In genomic region chr14:91395466-91395865, GRCh38 we compare ENCODE assay signal across 14 cellular contexts. TPM values are rescaled to one million over a fixed set of nuclear protein-coding genes. Genes with fewer than 3 reads are reported as not detected.
DNase-seq lines count a peak whose midpoint lies in the region; ATAC-seq and TF ChIP-seq lines count a peak whose summit lies in the region.
"Had no signal": no experiment of that assay in that cellular context is flagged by ENCODE, and none has a peak within 500 bp of the region (broad histone marks: within the 10 kb centered on the region; RNA-seq: fewer than 3 reads in every experiment).

No MANE protein-coding gene starts in this region.

- H3K27ac Mint-ChIP-seq in GM23338, result peak overlapping the region; percentile 91
- peak overlapping the region; percentile 77 for H3K27ac Mint-ChIP-seq in endodermal cell

- no peak for DNase-seq in GM23338 (ENCODE audit: low spot score)
- DNase-seq in RWPE2 (ENCODE audit: low spot score), result no peak
- peak; percentile 45 for DNase-seq in endodermal cell
- DNase-seq in OCI-M2 (lab: John Stamatoyannopoulos, UW; ENCODE audit: unreplicated experiment), result no peak
- no peak for DNase-seq in hypothalamus (lab: John Stamatoyannopoulos, UW)
- DNase-seq: activated CD4-positive, alpha-beta T cell treated with anti-CD3 and anti-CD28 coated beads for 1 hour; amniotic stem cell; DMS 273 treated with DMSO at 0.1 percent for 48 hours; GM23248; SJCRH30; stimulated activated CD4-positive, alpha-beta T cell treated with anti-CD3 and anti-CD28 coated beads, Interleukin-4, amount 100 ng/mL, for 4 hours had no signal

- peaks cover 99% of the 10 kb centered on the region for H3K79me2 ChIP-seq in GM23338 (replicated peaks; ENCODE audit: insufficient read depth)

- H3K36me3 Mint-ChIP-seq in GM23338 (ENCODE audit: low read depth) (peaks cover 3% of the 10 kb centered on the region; the same call in 2 of the 3 replicates), endodermal cell (ENCODE audit: low read depth) (peaks cover 6% of the 10 kb centered on the region)

- H3K4me3 Mint-ChIP-seq in GM23338 (peak overlapping the region; percentile 21; the same call in 2 of the 3 replicates), endodermal cell (peak overlapping the region; percentile 22)

- peak overlapping the region; percentile 80; the same call in 1 of the 2 replicates for H3K27ac ChIP-seq in GM23338 (ENCODE audit: low read depth)
- H3K27ac ChIP-seq in RWPE2 (ENCODE audit: poor library complexity, severe bottlenecking), result peak overlapping the region; percentile 89
- H3K27ac ChIP-seq in endodermal cell (ENCODE audit: low read depth, low read length), result no peak overlapping the region
- H3K27ac ChIP-seq in neutrophil, result peak overlapping the region; percentile 90
- H3K27ac ChIP-seq: GM23248, SJCRH30 had no signal

- H3K9me3 ChIP-seq in RWPE2 (ENCODE audit: severe bottlenecking) (no peaks in the 10 kb centered on the region), endodermal cell (ENCODE audit: control insufficient read depth, low read length) (peaks cover 5% of the 10 kb centered on the region), neutrophil (no peaks in the 10 kb centered on the region)
- H3K9me3 ChIP-seq: SJCRH30 had no signal

- peaks cover 12% of the 10 kb centered on the region for H4K20me1 ChIP-seq in GM23338 (replicated peaks; ENCODE audit: insufficient read depth)

- peak overlapping the region; percentile 53 for H3K4me2 ChIP-seq in GM23338

- H3K4me3 ChIP-seq in GM23338, result peak overlapping the region; percentile 20; the same call in 1 of the 2 replicates
- H3K4me3 ChIP-seq in RWPE2 (ENCODE audit: severe bottlenecking), result no peak overlapping the region
- H3K4me3 ChIP-seq in endodermal cell (ENCODE audit: low read length), result no peak overlapping the region
- peak overlapping the region; percentile 55 to 69 for H3K4me3 ChIP-seq in neutrophil (ENCODE audit: low read depth in 1 of 2, low read length in 1 of 2)
- H3K4me3 ChIP-seq: GM23248, lung, SJCRH30 had no signal

- peaks cover 7% of the 10 kb centered on the region for H3F3A ChIP-seq in GM23338 (replicated peaks; ENCODE audit: low read depth)

- H3K27me3 Mint-ChIP-seq in GM23338 (ENCODE audit: insufficient read depth, low read depth, poor library complexity) (peaks cover 16% of the 10 kb centered on the region), endodermal cell (ENCODE audit: insufficient read depth) (no peaks in the 10 kb centered on the region)

- no peak for TF ChIP-seq CTCF in GM23338 (conservative IDR thresholded peaks at IDR 0.05; ENCODE audit: low read depth in 2 of 2)
- TF ChIP-seq CTCF in RWPE2 (IDR thresholded peaks at IDR 0.05; ENCODE audit: poor library complexity, severe bottlenecking), result no peak
- no peak for TF ChIP-seq CTCF in endodermal cell (conservative IDR thresholded peaks at IDR 0.05)
- no peak for TF ChIP-seq CTCF in neutrophil (IDR thresholded peaks at IDR 0.05)

- no peak overlapping the region for H3K9ac ChIP-seq in endodermal cell (ENCODE audit: extremely low read depth, low read length, poor library complexity, severe bottlenecking)
- H3K9ac ChIP-seq: GM23248 had no signal

- H3K4me1 ChIP-seq in GM23338 (ENCODE audit: insufficient read depth), result peaks cover 80% of the 10 kb centered on the region
- H3K4me1 ChIP-seq in RWPE2 (ENCODE audit: insufficient read depth, poor library complexity, severe bottlenecking), result peaks cover 56% of the 10 kb centered on the region
- H3K4me1 ChIP-seq in endodermal cell (ENCODE audit: control insufficient read depth, insufficient read depth, low read length), result peaks cover 12% of the 10 kb centered on the region
- peaks cover 96% of the 10 kb centered on the region in 2 experiments for H3K4me1 ChIP-seq in neutrophil (ENCODE audit: control insufficient read depth in 1 of 2, insufficient read depth in 1 of 2, low read depth in 1 of 2, low read length in 1 of 2)
- H3K4me1 ChIP-seq: SJCRH30 had no signal

- ATAC-seq in GM23338 (no peak), RWPE2 (ENCODE audit: low read depth) (no peak), SK-N-SH treated with all-trans-retinoic acid at 6 μM for 48 hours (no peak)

- 71 to 87% methylated on average over 1 to 5 of the region's 5 CpGs for WGBS in endodermal cell (ENCODE audit: insufficient coverage in 1 of 2, insufficient read length in 1 of 2), 2 experiments

- H3K9me3 Mint-ChIP-seq in GM23338, result no peaks in the 10 kb centered on the region
- peaks cover 1% of the 10 kb centered on the region for H3K9me3 Mint-ChIP-seq in endodermal cell

- H3K9me2 ChIP-seq in GM23338 (ENCODE audit: insufficient read depth), result no peaks in the 10 kb centered on the region

- no peak overlapping the region for H2AFZ ChIP-seq in GM23338
- H2AFZ ChIP-seq: GM23248 had no signal

- H3K36me3 ChIP-seq in GM23338 (ENCODE audit: insufficient read depth), result no peaks in the 10 kb centered on the region
- H3K36me3 ChIP-seq in RWPE2 (ENCODE audit: low read depth), result no peaks in the 10 kb centered on the region
- H3K36me3 ChIP-seq in endodermal cell (ENCODE audit: control insufficient read depth, insufficient read depth, low read length), result no peaks in the 10 kb centered on the region
- H3K36me3 ChIP-seq in neutrophil, result no peaks in the 10 kb centered on the region
- H3K36me3 ChIP-seq: SJCRH30 had no signal

- H3K27me3 ChIP-seq in GM23338 (ENCODE audit: insufficient read depth), result no peaks in the 10 kb centered on the region
- no peaks in the 10 kb centered on the region for H3K27me3 ChIP-seq in RWPE2 (ENCODE audit: insufficient read depth, poor library complexity, severe bottlenecking)
- no peaks in the 10 kb centered on the region for H3K27me3 ChIP-seq in endodermal cell (ENCODE audit: control insufficient read depth, insufficient read depth, low read length, poor library complexity, severe bottlenecking)
- H3K27me3 ChIP-seq in neutrophil, result no peaks in the 10 kb centered on the region
- H3K27me3 ChIP-seq: SJCRH30 had no signal

- peaks cover 80% of the 10 kb centered on the region for H3K4me1 Mint-ChIP-seq in GM23338
- H3K4me1 Mint-ChIP-seq in endodermal cell, result peaks cover 66% of the 10 kb centered on the region

TF ChIP-seq in GM23338, 12 proteins besides CTCF, POLR2A, EP300 and RAD21 (continues in another document):
- no peak for TF ChIP-seq EZH2 (IDR thresholded peaks at IDR 0.05; ENCODE audit: low read depth, unreplicated experiment)
- no peak for TF ChIP-seq JUNB (IDR thresholded peaks at IDR 0.05; ENCODE audit: unreplicated experiment)
- TF ChIP-seq EZH2phosphoT487 (IDR thresholded peaks at IDR 0.05; ENCODE audit: unreplicated experiment), result no peak
- TF ChIP-seq ETS1 (IDR thresholded peaks at IDR 0.05), result no peak
- no peak for TF ChIP-seq CREB1 (CRISPR knock-in tag; IDR thresholded peaks at IDR 0.05; ENCODE audit: low read depth)
- no peak for TF ChIP-seq NANOG (IDR thresholded peaks at IDR 0.05; ENCODE audit: borderline replicate concordance)
- no peak for TF ChIP-seq ZNF331 (CRISPR knock-in tag; IDR thresholded peaks at IDR 0.05; ENCODE audit: low read depth)

TF ChIP-seq in SK-N-SH treated with all-trans-retinoic acid at 6 μM for 48 hours, 23 proteins besides CTCF, POLR2A, EP300 and RAD21 (continues in another document):
- no peak for TF ChIP-seq ZNF70 (CRISPR knock-in tag; IDR thresholded peaks at IDR 0.05)
- no peak for TF ChIP-seq ARNTL (CRISPR knock-in tag; IDR thresholded peaks at IDR 0.05; ENCODE audit: borderline replicate concordance, low read depth)
- TF ChIP-seq ESRRG (CRISPR knock-in tag; IDR thresholded peaks at IDR 0.05), result no peak
- TF ChIP-seq ZNF565 (CRISPR knock-in tag; conservative IDR thresholded peaks at IDR 0.05; ENCODE audit: low read depth), result no peak
- no peak for TF ChIP-seq SNAI2 (CRISPR knock-in tag; IDR thresholded peaks at IDR 0.05)
- no peak for TF ChIP-seq BACH2 (CRISPR knock-in tag; IDR thresholded peaks at IDR 0.05; ENCODE audit: borderline replicate concordance)
- TF ChIP-seq CSRNP3 (CRISPR knock-in tag; IDR thresholded peaks at IDR 0.05), result no peak
- TF ChIP-seq CREB5 (CRISPR knock-in tag; IDR thresholded peaks at IDR 0.05; ENCODE audit: low read depth), result no peak
- no peak for TF ChIP-seq RARB (CRISPR knock-in tag; IDR thresholded peaks at IDR 0.05)
- TF ChIP-seq TOX (CRISPR knock-in tag; IDR thresholded peaks at IDR 0.05; ENCODE audit: borderline replicate concordance), result no peak

RNA-seq across cellular contexts. Expression of gene CCDC88C, which starts 22.2 kb away (rescaled TPM):
- total RNA-seq in GM23338 (2014; rRNA removed; shearing (Covaris generic)), result 42.1 and 60.7 TPM in 2 replicates
- polyA plus RNA-seq in GM23338 (2016; fragmentation: Nextera tagmentation; extraction: Ambion mirVana), result 20.8 and 23.6 TPM in 2 replicates
- total RNA-seq in endodermal cell, result 10 to 100 TPM; 50.0 to 50.5 TPM
- polyA plus RNA-seq in endodermal cell (2013, experiment 1 of 2), result 26.5 TPM
- polyA plus RNA-seq in endodermal cell (2013, experiment 2 of 2), result 22.2 TPM
- total RNA-seq: GM23248 had no signal
- polyA plus RNA-seq: GM23248 had no signal

Comparison
In these comparisons a context has a peak if more than half of its experiments do, and no peak if none do; other contexts are left out.
1. H3K4me3 ChIP-seq: peak in GM23338 (single experiment) and neutrophil (2 of 2); none in RWPE2 (single experiment) and endodermal cell (single experiment).